ENCODE assay signal across 16 cellular contexts in the genomic region with DNA sequence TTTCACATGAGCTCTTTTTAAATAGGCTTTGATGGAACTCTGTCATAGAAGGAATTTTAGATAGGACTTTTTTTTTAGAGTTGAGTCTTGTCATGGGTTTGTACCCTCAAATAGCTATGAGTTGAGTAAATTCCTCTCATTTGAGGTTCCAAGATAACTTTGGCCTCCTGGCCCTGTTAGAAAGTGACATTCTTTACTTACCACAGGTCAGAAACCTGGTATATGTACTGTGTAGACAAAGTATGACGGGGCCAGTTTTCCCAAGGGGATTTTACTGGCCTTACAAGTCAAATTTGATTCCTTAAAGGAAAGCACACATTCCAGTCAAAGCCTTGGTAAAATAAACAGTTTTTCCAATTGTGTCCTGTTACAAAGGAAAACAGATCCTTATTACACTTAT.
A peak's percentile ranks its signal among the peaks of the same experiment; 100 is the strongest.
DNase-seq lines count a peak whose midpoint lies in the region; ATAC-seq and TF ChIP-seq lines count a peak whose summit lies in the region.
"Had no signal": no experiment of that assay in that cellular context is flagged by ENCODE, and none has a peak within 500 bp of the region (broad histone marks: within the 10 kb centered on the region; RNA-seq: fewer than 3 reads in every experiment).

No MANE protein-coding gene starts in this region.

- no peak overlapping the region for H3K4me3 ChIP-seq in fibroblast of the aortic adventitia (ENCODE audit: low read depth, low read length)
- H3K4me3 ChIP-seq: GM23338 had no signal

- ATAC-seq in HG03521 (IDR thresholded peaks at IDR 0.05; ENCODE audit: unreplicated experiment) (no peak), HG02885 (IDR thresholded peaks at IDR 0.05; ENCODE audit: poor library complexity, unreplicated experiment) (no peak)
- ATAC-seq in activated T-cell treated with anti-CD3 and anti-CD28 coated beads, Interleukin-2, amount 50 U/mL, for 72 hours (replicated peaks in 1 of 2), result no peak
- ATAC-seq: GM23338 had no signal

- peaks cover 2 to 6% of the 10 kb centered on the region in 2 donors for H3K9me3 Mint-ChIP-seq in activated T-cell treated with anti-CD3 and anti-CD28 coated beads, Interleukin-2, amount 50 U/mL, for 72 hours

- H3K27me3 Mint-ChIP-seq in activated T-cell treated with anti-CD3 and anti-CD28 coated beads, Interleukin-2, amount 50 U/mL, for 72 hours (ENCODE audit: low read depth), result no peaks in the 10 kb centered on the region
- H3K27me3 Mint-ChIP-seq: CD4-positive, CD25-positive, alpha-beta regulatory T cell; CD8-positive, alpha-beta memory T cell had no signal

- peak; percentile 62 for DNase-seq in M059J (ENCODE audit: low read depth)
- DNase-seq in astrocyte of the hippocampus (ENCODE audit: low read depth, low spot score), result peak; percentile 1
- DNase-seq in fibroblast of the aortic adventitia (ENCODE audit: low read depth), result peak; percentile 11
- DNase-seq in activated T-cell treated with anti-CD3 and anti-CD28 coated beads, Interleukin-2, amount 50 U/mL, for 72 hours, result no peak
- DNase-seq: BE2C; C1 segment of cervical spinal cord; CD4-positive, CD25-positive, alpha-beta regulatory T cell; CD8-positive, alpha-beta memory T cell; COR-L47; DMS 273 treated with DMSO at 0.1 percent for 48 hours; DMS53; GDM1; HCEC 1CT had no signal

- H3K27ac Mint-ChIP-seq in activated T-cell treated with anti-CD3 and anti-CD28 coated beads, Interleukin-2, amount 50 U/mL, for 72 hours, result no peak overlapping the region
- H3K27ac Mint-ChIP-seq: CD4-positive, CD25-positive, alpha-beta regulatory T cell; CD8-positive, alpha-beta memory T cell; GM23338 had no signal

- H3K4me3 Mint-ChIP-seq in activated T-cell treated with anti-CD3 and anti-CD28 coated beads, Interleukin-2, amount 50 U/mL, for 72 hours, result no peak overlapping the region
- H3K4me3 Mint-ChIP-seq: CD4-positive, CD25-positive, alpha-beta regulatory T cell; CD8-positive, alpha-beta memory T cell; GM23338 had no signal

- no peaks in the 10 kb centered on the region for H3K36me3 Mint-ChIP-seq in activated T-cell treated with anti-CD3 and anti-CD28 coated beads, Interleukin-2, amount 50 U/mL, for 72 hours (ENCODE audit: insufficient read depth in 2 of 2)
- H3K36me3 Mint-ChIP-seq: CD4-positive, CD25-positive, alpha-beta regulatory T cell had no signal

- no peaks in the 10 kb centered on the region for H3K4me1 Mint-ChIP-seq in activated T-cell treated with anti-CD3 and anti-CD28 coated beads, Interleukin-2, amount 50 U/mL, for 72 hours (ENCODE audit: low read depth)
- H3K4me1 Mint-ChIP-seq: CD4-positive, CD25-positive, alpha-beta regulatory T cell; CD8-positive, alpha-beta memory T cell had no signal

- no peak for TF ChIP-seq CTCF in fibroblast of the aortic adventitia (IDR thresholded peaks at IDR 0.05; ENCODE audit: insufficient read depth, low read length)

Comparison
In these comparisons a context has a peak if more than half of its experiments do, and no peak if none do; other contexts are left out.
1. DNase-seq: peak in M059J (single experiment), astrocyte of the hippocampus (single experiment) and fibroblast of the aortic adventitia (single experiment); none in activated T-cell treated with anti-CD3 and anti-CD28 coated beads, Interleukin-2, amount 50 U/mL, for 72 hours (0 of 2).